1 cellular context compared by ENCODE assay signal in the genomic region with DNA sequence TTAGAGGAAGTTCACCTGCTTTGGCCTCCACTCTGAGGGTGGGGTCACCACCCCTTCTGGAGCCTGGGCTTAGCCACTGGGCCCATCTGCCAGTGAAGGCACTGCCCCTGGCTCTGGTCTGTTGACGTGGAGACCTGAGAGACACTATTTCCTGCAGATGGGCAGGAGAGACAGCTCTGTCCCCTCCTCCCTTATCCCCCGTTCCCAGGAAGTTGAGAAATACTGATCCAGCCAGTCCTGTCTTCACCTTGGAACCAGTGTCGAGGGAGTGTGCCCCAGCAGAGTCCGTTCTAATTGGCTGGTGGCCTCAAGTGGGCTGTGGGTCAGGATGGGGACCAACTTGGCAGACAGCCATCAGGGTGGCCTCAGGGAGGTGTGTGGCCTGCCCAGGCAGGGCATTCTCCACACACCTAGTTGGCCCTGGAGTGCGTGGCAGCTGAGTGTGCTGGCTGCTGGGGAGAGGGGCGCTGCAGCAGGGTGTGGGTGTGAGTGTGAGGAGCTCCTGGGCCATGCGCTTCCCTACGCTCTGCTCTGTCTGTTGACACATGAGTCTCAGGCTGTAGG.
TF ChIP-seq lines count a peak whose summit lies in the region.

No MANE protein-coding gene starts in this region.

TF ChIP-seq in H1, 55 proteins besides CTCF, POLR2A, EP300 and RAD21:
- TF ChIP-seq BRCA1 (IDR thresholded peaks at IDR 0.05; ENCODE audit: low read depth, low read length) (no peak), SUZ12 (IDR thresholded peaks at IDR 0.05; ENCODE audit: low read length) (no peak), JUN (IDR thresholded peaks at IDR 0.05; ENCODE audit: low read depth, low read length) (no peak), FOSL1 (IDR thresholded peaks at IDR 0.05; ENCODE audit: insufficient read depth, low read depth, low read length) (no peak), RXRA (IDR thresholded peaks at IDR 0.05; ENCODE audit: insufficient read depth, low read depth, low read length) (no peak), SP4 (IDR thresholded peaks at IDR 0.05; ENCODE audit: low read length) (no peak), YY1 (IDR thresholded peaks at IDR 0.05; ENCODE audit: low read depth, low read length) (no peak)
- TF ChIP-seq, protein P1, sequence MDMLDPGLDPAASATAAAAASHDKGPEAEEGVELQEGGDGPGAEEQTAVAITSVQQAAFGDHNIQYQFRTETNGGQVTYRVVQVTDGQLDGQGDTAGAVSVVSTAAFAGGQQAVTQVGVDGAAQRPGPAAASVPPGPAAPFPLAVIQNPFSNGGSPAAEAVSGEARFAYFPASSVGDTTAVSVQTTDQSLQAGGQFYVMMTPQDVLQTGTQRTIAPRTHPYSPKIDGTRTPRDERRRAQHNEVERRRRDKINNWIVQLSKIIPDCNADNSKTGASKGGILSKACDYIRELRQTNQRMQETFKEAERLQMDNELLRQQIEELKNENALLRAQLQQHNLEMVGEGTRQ (IDR thresholded peaks at IDR 0.05; ENCODE audit: low read length): no peak
- TF ChIP-seq, protein P2, sequence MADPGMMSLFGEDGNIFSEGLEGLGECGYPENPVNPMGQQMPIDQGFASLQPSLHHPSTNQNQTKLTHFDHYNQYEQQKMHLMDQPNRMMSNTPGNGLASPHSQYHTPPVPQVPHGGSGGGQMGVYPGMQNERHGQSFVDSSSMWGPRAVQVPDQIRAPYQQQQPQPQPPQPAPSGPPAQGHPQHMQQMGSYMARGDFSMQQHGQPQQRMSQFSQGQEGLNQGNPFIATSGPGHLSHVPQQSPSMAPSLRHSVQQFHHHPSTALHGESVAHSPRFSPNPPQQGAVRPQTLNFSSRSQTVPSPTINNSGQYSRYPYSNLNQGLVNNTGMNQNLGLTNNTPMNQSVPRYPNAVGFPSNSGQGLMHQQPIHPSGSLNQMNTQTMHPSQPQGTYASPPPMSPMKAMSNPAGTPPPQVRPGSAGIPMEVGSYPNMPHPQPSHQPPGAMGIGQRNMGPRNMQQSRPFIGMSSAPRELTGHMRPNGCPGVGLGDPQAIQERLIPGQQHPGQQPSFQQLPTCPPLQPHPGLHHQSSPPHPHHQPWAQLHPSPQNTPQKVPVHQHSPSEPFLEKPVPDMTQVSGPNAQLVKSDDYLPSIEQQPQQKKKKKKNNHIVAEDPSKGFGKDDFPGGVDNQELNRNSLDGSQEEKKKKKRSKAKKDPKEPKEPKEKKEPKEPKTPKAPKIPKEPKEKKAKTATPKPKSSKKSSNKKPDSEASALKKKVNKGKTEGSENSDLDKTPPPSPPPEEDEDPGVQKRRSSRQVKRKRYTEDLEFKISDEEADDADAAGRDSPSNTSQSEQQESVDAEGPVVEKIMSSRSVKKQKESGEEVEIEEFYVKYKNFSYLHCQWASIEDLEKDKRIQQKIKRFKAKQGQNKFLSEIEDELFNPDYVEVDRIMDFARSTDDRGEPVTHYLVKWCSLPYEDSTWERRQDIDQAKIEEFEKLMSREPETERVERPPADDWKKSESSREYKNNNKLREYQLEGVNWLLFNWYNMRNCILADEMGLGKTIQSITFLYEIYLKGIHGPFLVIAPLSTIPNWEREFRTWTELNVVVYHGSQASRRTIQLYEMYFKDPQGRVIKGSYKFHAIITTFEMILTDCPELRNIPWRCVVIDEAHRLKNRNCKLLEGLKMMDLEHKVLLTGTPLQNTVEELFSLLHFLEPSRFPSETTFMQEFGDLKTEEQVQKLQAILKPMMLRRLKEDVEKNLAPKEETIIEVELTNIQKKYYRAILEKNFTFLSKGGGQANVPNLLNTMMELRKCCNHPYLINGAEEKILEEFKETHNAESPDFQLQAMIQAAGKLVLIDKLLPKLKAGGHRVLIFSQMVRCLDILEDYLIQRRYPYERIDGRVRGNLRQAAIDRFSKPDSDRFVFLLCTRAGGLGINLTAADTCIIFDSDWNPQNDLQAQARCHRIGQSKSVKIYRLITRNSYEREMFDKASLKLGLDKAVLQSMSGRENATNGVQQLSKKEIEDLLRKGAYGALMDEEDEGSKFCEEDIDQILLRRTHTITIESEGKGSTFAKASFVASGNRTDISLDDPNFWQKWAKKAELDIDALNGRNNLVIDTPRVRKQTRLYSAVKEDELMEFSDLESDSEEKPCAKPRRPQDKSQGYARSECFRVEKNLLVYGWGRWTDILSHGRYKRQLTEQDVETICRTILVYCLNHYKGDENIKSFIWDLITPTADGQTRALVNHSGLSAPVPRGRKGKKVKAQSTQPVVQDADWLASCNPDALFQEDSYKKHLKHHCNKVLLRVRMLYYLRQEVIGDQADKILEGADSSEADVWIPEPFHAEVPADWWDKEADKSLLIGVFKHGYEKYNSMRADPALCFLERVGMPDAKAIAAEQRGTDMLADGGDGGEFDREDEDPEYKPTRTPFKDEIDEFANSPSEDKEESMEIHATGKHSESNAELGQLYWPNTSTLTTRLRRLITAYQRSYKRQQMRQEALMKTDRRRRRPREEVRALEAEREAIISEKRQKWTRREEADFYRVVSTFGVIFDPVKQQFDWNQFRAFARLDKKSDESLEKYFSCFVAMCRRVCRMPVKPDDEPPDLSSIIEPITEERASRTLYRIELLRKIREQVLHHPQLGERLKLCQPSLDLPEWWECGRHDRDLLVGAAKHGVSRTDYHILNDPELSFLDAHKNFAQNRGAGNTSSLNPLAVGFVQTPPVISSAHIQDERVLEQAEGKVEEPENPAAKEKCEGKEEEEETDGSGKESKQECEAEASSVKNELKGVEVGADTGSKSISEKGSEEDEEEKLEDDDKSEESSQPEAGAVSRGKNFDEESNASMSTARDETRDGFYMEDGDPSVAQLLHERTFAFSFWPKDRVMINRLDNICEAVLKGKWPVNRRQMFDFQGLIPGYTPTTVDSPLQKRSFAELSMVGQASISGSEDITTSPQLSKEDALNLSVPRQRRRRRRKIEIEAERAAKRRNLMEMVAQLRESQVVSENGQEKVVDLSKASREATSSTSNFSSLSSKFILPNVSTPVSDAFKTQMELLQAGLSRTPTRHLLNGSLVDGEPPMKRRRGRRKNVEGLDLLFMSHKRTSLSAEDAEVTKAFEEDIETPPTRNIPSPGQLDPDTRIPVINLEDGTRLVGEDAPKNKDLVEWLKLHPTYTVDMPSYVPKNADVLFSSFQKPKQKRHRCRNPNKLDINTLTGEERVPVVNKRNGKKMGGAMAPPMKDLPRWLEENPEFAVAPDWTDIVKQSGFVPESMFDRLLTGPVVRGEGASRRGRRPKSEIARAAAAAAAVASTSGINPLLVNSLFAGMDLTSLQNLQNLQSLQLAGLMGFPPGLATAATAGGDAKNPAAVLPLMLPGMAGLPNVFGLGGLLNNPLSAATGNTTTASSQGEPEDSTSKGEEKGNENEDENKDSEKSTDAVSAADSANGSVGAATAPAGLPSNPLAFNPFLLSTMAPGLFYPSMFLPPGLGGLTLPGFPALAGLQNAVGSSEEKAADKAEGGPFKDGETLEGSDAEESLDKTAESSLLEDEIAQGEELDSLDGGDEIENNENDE (IDR thresholded peaks at IDR 0.05; ENCODE audit: insufficient replicate concordance, low read length): no peak
